In the genomic region with DNA sequence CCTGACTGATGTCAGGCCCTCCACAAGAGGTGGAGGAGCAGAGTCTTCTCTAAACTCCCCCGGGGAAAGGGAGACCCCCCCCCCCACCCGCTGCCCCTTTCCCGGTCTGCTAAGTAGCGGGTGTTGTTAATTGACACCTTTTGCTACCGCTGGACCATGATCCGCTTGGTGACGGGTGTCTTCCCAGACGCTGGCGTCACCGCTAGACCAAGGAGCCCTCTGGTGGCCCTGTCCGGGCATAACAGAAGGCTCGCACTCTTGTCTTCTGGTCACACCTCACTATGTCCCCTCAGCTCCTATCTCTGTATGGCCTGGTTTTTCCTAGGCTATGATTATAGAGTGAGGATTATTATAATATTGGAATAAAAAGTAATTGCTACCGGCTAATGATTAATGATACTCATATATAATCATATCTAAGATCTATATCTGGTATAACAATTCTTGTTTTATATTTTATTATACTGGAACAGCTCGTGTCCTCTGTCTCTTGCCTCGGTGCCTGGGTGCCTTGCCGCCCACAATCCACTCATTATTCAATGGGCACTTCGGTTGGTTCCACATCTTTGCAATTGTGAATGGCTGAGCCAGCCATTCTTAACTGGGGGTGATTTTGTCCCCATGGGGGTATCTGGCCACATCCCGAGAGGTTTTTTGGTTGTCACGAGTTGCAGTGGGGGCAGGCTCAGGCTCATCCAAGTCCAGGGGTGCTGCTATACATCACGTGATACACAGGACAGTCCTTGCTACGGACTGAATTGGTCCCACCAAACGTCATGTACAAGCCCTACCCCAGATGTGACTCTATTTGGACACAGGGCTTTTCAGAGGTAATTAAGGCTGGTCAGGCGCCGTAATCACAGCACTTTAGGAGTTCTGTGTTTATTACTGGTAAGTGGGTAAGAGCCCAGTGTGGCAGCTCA, we compare ENCODE assay signal across 13 cellular contexts. TPM values are rescaled to one million over a fixed set of nuclear protein-coding genes. Genes with fewer than 3 reads are reported as not detected.
A peak's percentile ranks its signal among the peaks of the same experiment; 100 is the strongest.
DNase-seq lines count a peak whose midpoint lies in the region; ATAC-seq and TF ChIP-seq lines count a peak whose summit lies in the region.
"Not testable (repeated sequence)": the region's sequence is repeated elsewhere in the genome, so short reads cannot be mapped to it uniquely, and the experiment has no call there.
"Had no signal": no experiment of that assay in that cellular context is flagged by ENCODE, and none has a peak within 500 bp of the region (broad histone marks: within the 10 kb centered on the region; RNA-seq: fewer than 3 reads in every experiment).

No MANE protein-coding gene starts in this region.

- POLR2A ChIA-PET in Panc1 (lab: Charles Lee), result interaction anchor here (0.7 kb wide), 1 partner anchor 241 kb away, joined by 4 read pairs; no protein-coding TSS in a partner anchor
- POLR2A ChIA-PET in activated CD8-positive, alpha-beta T cell treated with anti-CD3 and anti-CD28 coated beads for 36 hours (lab: Charles Lee), result not testable (repeated sequence)

- H3K27ac ChIP-seq in MM.1S (ENCODE audit: low read length); Panc1 (ENCODE audit: low read length); gastroesophageal sphincter: not testable (repeated sequence)

- H3K4me3 Mint-ChIP-seq in activated CD8-positive, alpha-beta T cell treated with anti-CD3 and anti-CD28 coated beads for 36 hours, result not testable (repeated sequence)
- peak overlapping the region; percentile 67 for H3K4me3 Mint-ChIP-seq in natural killer cell

- not testable (repeated sequence) for H3K27me3 ChIP-seq in MM.1S (replicated peaks; ENCODE audit: insufficient read depth, low read length); Panc1 (ENCODE audit: control insufficient read depth, insufficient read depth, low read length)
- peaks cover 65% of the 10 kb centered on the region for H3K27me3 ChIP-seq in gastroesophageal sphincter

- not testable (repeated sequence) for H3K9me3 ChIP-seq in MM.1S (replicated peaks; ENCODE audit: insufficient read depth, low read length); Panc1 (ENCODE audit: control insufficient read depth, insufficient read depth, low read depth, low read length); gastroesophageal sphincter

- not testable (repeated sequence) for H3K4me3 ChIP-seq in MM.1S (ENCODE audit: low read length); Panc1 (ENCODE audit: low read depth in 2 of 2, low read length in 2 of 2); gastroesophageal sphincter

- in situ Hi-C loops in Panc1 (cut with HindIII; ENCODE audit: low pct_unique_long_range_greater_than_20kb, low sequenced_read_pairs), result loop anchor here (10.0 kb wide), 1 partner anchor 75 kb away; no protein-coding TSS in a partner anchor

- H3K36me3 ChIP-seq in MM.1S (replicated peaks; ENCODE audit: insufficient read depth, low read length); Panc1 (ENCODE audit: control insufficient read depth, insufficient read depth, low read length); gastroesophageal sphincter: not testable (repeated sequence)

- WGBS in gastroesophageal sphincter (ENCODE audit: low coverage in 1 of 2), 2 donors, result 40 to 51% methylated on average over 4 to 19 of the region's 24 CpGs

- H3K9ac ChIP-seq in MM.1S (ENCODE audit: low read length), result not testable (repeated sequence)

- H2AFZ ChIP-seq in MM.1S (ENCODE audit: low read length), result not testable (repeated sequence)

- TF ChIP-seq CTCF in GM12874 (IDR thresholded peaks at IDR 0.05; ENCODE audit: insufficient read depth, low read depth, low read length), result peak; percentile 13; the same call in 1 of the 2 replicates
- peak; percentile 28; the same call in 1 of the 2 replicates for TF ChIP-seq CTCF in MM.1S (IDR thresholded peaks at IDR 0.05; ENCODE audit: low read length)
- TF ChIP-seq CTCF in Panc1 (IDR thresholded peaks at IDR 0.05), result not testable (repeated sequence)
- TF ChIP-seq CTCF in activated CD8-positive, alpha-beta T cell treated with anti-CD3 and anti-CD28 coated beads for 36 hours (IDR thresholded peaks at IDR 0.05), result peak; percentile 26
- TF ChIP-seq CTCF in gastroesophageal sphincter (IDR thresholded peaks at IDR 0.05), result peak in 3 of 4 experiments; percentile 10 to 21 (median 14)
- peak; percentile 51 for TF ChIP-seq CTCF in natural killer cell (IDR thresholded peaks at IDR 0.05)

- not testable (repeated sequence) for H3K36me3 Mint-ChIP-seq in activated CD8-positive, alpha-beta T cell treated with anti-CD3 and anti-CD28 coated beads for 36 hours (ENCODE audit: low read depth); natural killer cell

- BruUV-seq in Panc1 (replicated peaks; lab: Mats Ljungman, UMichigan), result not testable (repeated sequence)

- H4K20me1 ChIP-seq in MM.1S (ENCODE audit: insufficient read depth, low read length), result not testable (repeated sequence)

- not testable (repeated sequence) for TF ChIP-seq POLR2A in gastroesophageal sphincter (IDR thresholded peaks at IDR 0.05)

- intact Hi-C loops in Panc1 (cut with micrococcal nuclease; ENCODE audit: unreplicated experiment); activated CD8-positive, alpha-beta T cell treated with anti-CD3 and anti-CD28 coated beads for 36 hours (cut with micrococcal nuclease): not testable (repeated sequence)
- intact Hi-C loops in natural killer cell (cut with micrococcal nuclease), result loop anchor here (2.0 to 10.0 kb wide), 2 partner anchors 15 to 335 kb away; a partner anchor contains a TSS

- H3K79me2 ChIP-seq in MM.1S (ENCODE audit: low read length), result not testable (repeated sequence)

- H3K27me3 Mint-ChIP-seq in activated CD8-positive, alpha-beta T cell treated with anti-CD3 and anti-CD28 coated beads for 36 hours, result peaks cover 19% of the 10 kb centered on the region
- H3K27me3 Mint-ChIP-seq in natural killer cell (ENCODE audit: low read depth in 2 of 2), result not testable (repeated sequence)

- not testable (repeated sequence) for TF ChIP-seq EP300 in gastroesophageal sphincter (IDR thresholded peaks at IDR 0.05)

- not testable (repeated sequence) for H3K9me2 ChIP-seq in MM.1S (replicated peaks; ENCODE audit: insufficient read depth, low read length)

- not testable (repeated sequence) for H3F3A ChIP-seq in MM.1S (ENCODE audit: insufficient read depth, low read length)

- CTCF ChIA-PET in Panc1 (lab: Charles Lee), result interaction anchor here (0.7 kb wide), 1 partner anchor 39 kb away, joined by 3 read pairs; no protein-coding TSS in a partner anchor
- CTCF ChIA-PET in activated CD8-positive, alpha-beta T cell treated with anti-CD3 and anti-CD28 coated beads for 36 hours (lab: Charles Lee), result not testable (repeated sequence)

- not testable (repeated sequence) for H3K27ac Mint-ChIP-seq in activated CD8-positive, alpha-beta T cell treated with anti-CD3 and anti-CD28 coated beads for 36 hours
- peak overlapping the region; percentile 71 to 87 for H3K27ac Mint-ChIP-seq in natural killer cell

- ATAC-seq in Panc1, result 0 out of 2 replicates have a peak, but pooled peaks have one; percentile 18
- ATAC-seq in activated CD8-positive, alpha-beta T cell treated with anti-CD3 and anti-CD28 coated beads for 36 hours; gastroesophageal sphincter; natural killer cell: not testable (repeated sequence)

- not testable (repeated sequence) for H3K4me1 Mint-ChIP-seq in activated CD8-positive, alpha-beta T cell treated with anti-CD3 and anti-CD28 coated beads for 36 hours (ENCODE audit: low read depth)
- H3K4me1 Mint-ChIP-seq in natural killer cell, result peaks cover 50 to 73% of the 10 kb centered on the region in 2 donors

- not testable (repeated sequence) for H3K4me2 ChIP-seq in MM.1S (ENCODE audit: low read depth, low read length)

- DNase-seq in CD1c-positive myeloid dendritic cell (ENCODE audit: extremely low spot score), result peak; percentile 16
- not testable (repeated sequence) for DNase-seq in MM.1S; Panc1 (ENCODE audit: low read depth, low spot score)
- peak; percentile 15 for DNase-seq in activated CD8-positive, alpha-beta T cell treated with anti-CD3 and anti-CD28 coated beads for 36 hours
- DNase-seq in natural killer cell, result peak; percentile 30
- peak; percentile 17 for DNase-seq in stimulated activated CD4-positive, alpha-beta T cell treated with anti-CD3 and anti-CD28 coated beads, Interleukin-15, amount 100 ng/mL, for 24 hours

- not testable (repeated sequence) for H3K9me3 Mint-ChIP-seq in activated CD8-positive, alpha-beta T cell treated with anti-CD3 and anti-CD28 coated beads for 36 hours; natural killer cell

- H3K4me1 ChIP-seq in MM.1S (ENCODE audit: low read length); Panc1 (ENCODE audit: control insufficient read depth, insufficient read depth, low read length); gastroesophageal sphincter: not testable (repeated sequence)

RNA-seq across cellular contexts. Expression of a gene that starts 14.0 kb away (rescaled TPM):
- total RNA-seq in Panc1 (2021; ENCODE audit: unreplicated experiment) (not detected), gastroesophageal sphincter (not detected), natural killer cell (100 to 1,000 TPM; 213 to 342 (median 244) TPM)
- polyA plus RNA-seq in Panc1 (2012; ENCODE audit: insufficient read length), result not detected
- total RNA-seq in activated CD8-positive, alpha-beta T cell treated with anti-CD3 and anti-CD28 coated beads for 36 hours, result under 1 TPM; 0.58 to 0.68 TPM
- total RNA-seq: activated B cell treated with CpG ODN at 0.5 μM for 24 hours; T-helper 1 cell treated with Interleukin-12 subunit alpha and Interleukin-12 subunit beta and Interleukin-4 antibody, amounts not matched to agents 30 ng/mL and 1 ng/mL, for 36 hours had no signal

RNA-seq across cellular contexts. Expression of a gene that starts 27.4 kb away (rescaled TPM):
- not detected for total RNA-seq in Panc1 (2021; ENCODE audit: unreplicated experiment)
- polyA plus RNA-seq in Panc1 (2012; ENCODE audit: insufficient read length), result not detected
- not detected for total RNA-seq in activated CD8-positive, alpha-beta T cell treated with anti-CD3 and anti-CD28 coated beads for 36 hours
- total RNA-seq in gastroesophageal sphincter, result not detected
- total RNA-seq in natural killer cell, result not detected
- total RNA-seq: HT1080, ovary had no signal

RNA-seq across cellular contexts. Expression of a gene that starts 45.9 kb away (rescaled TPM):
- total RNA-seq in Panc1 (2021; ENCODE audit: unreplicated experiment) (not detected), gastroesophageal sphincter (1 to 10 TPM in 2 of 4 donors, not detected in 2; 2.7 to 4.9 TPM), natural killer cell (10 to 100 TPM in 1 of 3 donors, 1 to 10 TPM in 1, under 1 TPM in 1; 0.26 to 23.7 (median 6.7) TPM)
- not detected for polyA plus RNA-seq in Panc1 (2012; ENCODE audit: insufficient read length)
- total RNA-seq in activated CD8-positive, alpha-beta T cell treated with anti-CD3 and anti-CD28 coated beads for 36 hours, result not detected
- total RNA-seq: HT1080; left colon; T-helper 1 cell treated with Interleukin-12 subunit alpha and Interleukin-12 subunit beta and Interleukin-4 antibody, amounts not matched to agents 30 ng/mL and 1 ng/mL, for 36 hours had no signal

RNA-seq across cellular contexts. Expression of a gene that starts 46.3 kb away (rescaled TPM):
- 0.18 TPM for total RNA-seq in Panc1 (2021; ENCODE audit: unreplicated experiment)
- not detected for polyA plus RNA-seq in Panc1 (2012; ENCODE audit: insufficient read length)
- total RNA-seq in activated CD8-positive, alpha-beta T cell treated with anti-CD3 and anti-CD28 coated beads for 36 hours, result 10 to 100 TPM in 1 of 2 experiments, 1 to 10 TPM in 1; 9.5 to 11.7 TPM
- 1 to 10 TPM in 1 of 4 donors, under 1 TPM in 1, not detected in 2; 0.15 to 1.1 TPM for total RNA-seq in gastroesophageal sphincter
- total RNA-seq in natural killer cell, result 10 to 100 TPM; 30.2 to 71.2 (median 42.6) TPM
- total RNA-seq: HT1080 had no signal

Comparison
In these comparisons a context has a peak if more than half of its experiments do, and no peak if none do; other contexts are left out.
1. RNA of a gene that starts 14.0 kb away (total RNA-seq): 213 to 342 TPM in natural killer cell; 0.58 to 0.68 TPM in activated CD8-positive, alpha-beta T cell treated with anti-CD3 and anti-CD28 coated beads for 36 hours, not detected in Panc1 (single experiment) and not detected in gastroesophageal sphincter; every median in the first group is over 100 times any median in the second.